17 cellular contexts compared by ENCODE assay signal in genomic region chr1:65979645-65980044, GRCh38.
"Had no signal": no experiment of that assay in that cellular context is flagged by ENCODE, and none has a peak within 500 bp of the region (broad histone marks: within the 10 kb centered on the region; RNA-seq: fewer than 3 reads in every experiment).

No MANE protein-coding gene starts in this region.

- H3K36me3 Mint-ChIP-seq: activated naive CD8-positive, alpha-beta T cell treated with anti-CD3 and anti-CD28 coated beads, Interleukin-2, amount 10 ng/mL, durations not matched to agents 7 days and 5 days had no signal

- DNase-seq: activated CD4-positive, alpha-beta memory T cell treated with anti-CD3 and anti-CD28 coated beads for 36 hours; activated CD4-positive, alpha-beta T cell treated with anti-CD3 and anti-CD28 coated beads for 36 hours; activated naive CD8-positive, alpha-beta T cell treated with anti-CD3 and anti-CD28 coated beads, Interleukin-2, amount 10 ng/mL, durations not matched to agents 7 days and 5 days; activated T-cell treated with anti-CD3 and anti-CD28 coated beads for 4 hours; cerebellar nuclear complex; dermis blood vessel endothelial cell; stimulated activated CD4-positive, alpha-beta T cell treated with anti-CD3 and anti-CD28 coated beads, Interleukin-12 subunit alpha, Interleukin-12 subunit beta, amount 100 ng/mL, for 4 hours; stimulated activated CD4-positive, alpha-beta T cell treated with anti-CD3 and anti-CD28 coated beads, Interleukin-1b, Interleukin-23, amount 100 ng/mL, for 48 hours; stimulated activated CD8-positive, alpha-beta memory T cell treated with anti-CD3 and anti-CD28 coated beads, Interleukin-4, amount 100 ng/mL, for 48 hours; stimulated activated naive CD4-positive, alpha-beta T cell treated with Interleukin-2 at 50 U/mL for 16 hours; trophoblast cell had no signal

- ATAC-seq: activated CD4-positive, alpha-beta T cell treated with anti-CD3 and anti-CD28 coated beads for 36 hours; WTC11 had no signal

- H3K4me3 Mint-ChIP-seq: activated CD4-positive, alpha-beta memory T cell treated with anti-CD3 and anti-CD28 coated beads for 36 hours; activated CD4-positive, alpha-beta T cell treated with anti-CD3 and anti-CD28 coated beads for 36 hours; activated naive CD8-positive, alpha-beta T cell treated with anti-CD3 and anti-CD28 coated beads, Interleukin-2, amount 10 ng/mL, durations not matched to agents 7 days and 5 days; WTC11 had no signal

- H3K4me3 ChIP-seq: breast epithelium, vagina had no signal

- H3K4me1 Mint-ChIP-seq: activated CD4-positive, alpha-beta T cell treated with anti-CD3 and anti-CD28 coated beads for 36 hours; activated naive CD8-positive, alpha-beta T cell treated with anti-CD3 and anti-CD28 coated beads, Interleukin-2, amount 10 ng/mL, durations not matched to agents 7 days and 5 days; WTC11 had no signal

- H3K27me3 ChIP-seq: breast epithelium, vagina had no signal

- H3K4me1 ChIP-seq: breast epithelium, vagina had no signal

- FAIRE-seq: keratinocyte, TTC549 had no signal

- H3K27ac ChIP-seq: epithelial cell of prostate, vagina had no signal

- H3K27ac Mint-ChIP-seq: activated CD4-positive, alpha-beta memory T cell treated with anti-CD3 and anti-CD28 coated beads for 36 hours; activated CD4-positive, alpha-beta T cell treated with anti-CD3 and anti-CD28 coated beads for 36 hours; activated naive CD8-positive, alpha-beta T cell treated with anti-CD3 and anti-CD28 coated beads, Interleukin-2, amount 10 ng/mL, durations not matched to agents 7 days and 5 days; WTC11 had no signal

- H3K36me3 ChIP-seq: breast epithelium, vagina had no signal
